In genomic region chr3:81490541-81491288, GRCh38 we compare ENCODE assay signal across 8 cellular contexts.
A peak's percentile ranks its signal among the peaks of the same experiment; 100 is the strongest.
DNase-seq lines count a peak whose midpoint lies in the region; ATAC-seq and TF ChIP-seq lines count a peak whose summit lies in the region.

No MANE protein-coding gene starts in this region.

- H4K12ac ChIP-seq in trophoblast cell (ENCODE audit: low read depth, low read length) = no peak overlapping the region

- WGBS in trophoblast cell (ENCODE audit: extremely low coverage, insufficient coverage, insufficient read length) = no CpG with 5 or more reads among the region's 7 CpGs

- no peaks in the 10 kb centered on the region for H3K79me1 ChIP-seq in trophoblast cell (ENCODE audit: low read length)

- H2BK5ac ChIP-seq in trophoblast cell (ENCODE audit: low read depth, low read length, poor library complexity) = no peak overlapping the region

- H3K4me3 ChIP-seq in GM06990 (replicated peaks; ENCODE audit: low read depth, low read length) = no peak overlapping the region
- H3K4me3 ChIP-seq in MG63 = no peak overlapping the region
- no peak overlapping the region for H3K4me3 ChIP-seq in SJCRH30
- no peak overlapping the region for H3K4me3 ChIP-seq in trophoblast cell (ENCODE audit: low read depth, low read length)
- no peak overlapping the region for H3K4me3 ChIP-seq in upper lobe of right lung

- intact Hi-C loops in upper lobe of right lung (cut with DNase I) = no loop called here

- H3K9ac ChIP-seq in trophoblast cell (ENCODE audit: low read length) = no peak overlapping the region

- H3K36me3 ChIP-seq in GM06990 (ENCODE audit: control insufficient read depth, insufficient read depth, low read length) (no peaks in the 10 kb centered on the region; the same call in 1 of the 2 replicates), MG63 (peaks cover 8% of the 10 kb centered on the region), SJCRH30 (no peaks in the 10 kb centered on the region), trophoblast cell (ENCODE audit: control insufficient read depth in 1 of 2, insufficient read depth in 2 of 2, low read length in 2 of 2) (no peaks in the 10 kb centered on the region), upper lobe of right lung (no peaks in the 10 kb centered on the region)

- H3K27ac ChIP-seq in SJCRH30 = no peak overlapping the region
- H3K27ac ChIP-seq in trophoblast cell (ENCODE audit: low read depth, low read length) = peak overlapping the region; percentile 36
- no peak overlapping the region for H3K27ac ChIP-seq in upper lobe of right lung

- no peak overlapping the region for H4K91ac ChIP-seq in trophoblast cell (ENCODE audit: low read depth, low read length)

- no peaks in the 10 kb centered on the region for H3K79me2 ChIP-seq in trophoblast cell (ENCODE audit: control insufficient read depth, insufficient read depth, low read length, poor library complexity)

- no peak overlapping the region for H3K4ac ChIP-seq in trophoblast cell (ENCODE audit: low read depth, low read length)

- no peak overlapping the region for H3K23ac ChIP-seq in trophoblast cell (ENCODE audit: low read length)

- H3K14ac ChIP-seq in trophoblast cell (ENCODE audit: low read length) = no peak overlapping the region

- no peak overlapping the region for H2AFZ ChIP-seq in trophoblast cell (ENCODE audit: insufficient read depth, low read length, poor library complexity)

- no peak overlapping the region for H2BK12ac ChIP-seq in trophoblast cell (ENCODE audit: low read length)

- TF ChIP-seq CTCF in GM06990 (IDR thresholded peaks at IDR 0.05; ENCODE audit: insufficient read depth, low read length, poor library complexity, severe bottlenecking) (peak; percentile 69), upper lobe of right lung (IDR thresholded peaks at IDR 0.05) (peak; percentile 82)

- H3K18ac ChIP-seq in trophoblast cell (ENCODE audit: low read length) = no peak overlapping the region

- DNase-seq in GM06990 (ENCODE audit: extremely low read depth, insufficient read length) = peak; percentile 9
- DNase-seq in HCEC 1CT = peak; percentile 75
- DNase-seq in MG63 = peak; percentile 49
- DNase-seq in SJCRH30 = peak; percentile 76 to 90
- peak; percentile 87 for DNase-seq in activated effector memory CD4-positive, alpha-beta T cell treated with anti-CD3 and anti-CD28 coated beads, Interleukin-2, amount 50 U/mL, for 16 hours
- peak; percentile 70 for DNase-seq in glomerular visceral epithelial cell (ENCODE audit: extremely low spot score)
- peak; percentile 89 to 98 for DNase-seq in trophoblast cell
- DNase-seq in upper lobe of right lung = peak; percentile 58

- H3K27me3 ChIP-seq in GM06990 (replicated peaks; ENCODE audit: control insufficient read depth, insufficient read depth, low read length) (no peaks in the 10 kb centered on the region), MG63 (no peaks in the 10 kb centered on the region), SJCRH30 (no peaks in the 10 kb centered on the region), trophoblast cell (ENCODE audit: insufficient read depth, low read length) (no peaks in the 10 kb centered on the region), upper lobe of right lung (no peaks in the 10 kb centered on the region)

- H4K8ac ChIP-seq in trophoblast cell (ENCODE audit: low read depth, low read length) = peak overlapping the region; percentile 17

- peak; percentile 98 for ATAC-seq in upper lobe of right lung

- no peak overlapping the region for H3K4me2 ChIP-seq in trophoblast cell (ENCODE audit: low read length)

- H3K4me1 ChIP-seq in SJCRH30 (no peaks in the 10 kb centered on the region), trophoblast cell (ENCODE audit: control insufficient read depth in 1 of 2, insufficient read depth in 2 of 2, low read length in 2 of 2) (peaks cover 2% of the 10 kb centered on the region in 2 experiments), upper lobe of right lung (peaks cover 8% of the 10 kb centered on the region)

- no peak overlapping the region for H2AK5ac ChIP-seq in trophoblast cell (ENCODE audit: low read length)

- H3K9me3 ChIP-seq in MG63 (peaks cover 3% of the 10 kb centered on the region; the same call in 1 of the 2 replicates), SJCRH30 (replicated peaks) (no peaks in the 10 kb centered on the region), trophoblast cell (ENCODE audit: insufficient read depth, low read depth, low read length) (no peaks in the 10 kb centered on the region), upper lobe of right lung (no peaks in the 10 kb centered on the region)

- no peak overlapping the region for H2BK120ac ChIP-seq in trophoblast cell (ENCODE audit: insufficient read depth, low read length, poor library complexity)

Comparison
In these comparisons a context has a peak if more than half of its experiments do, and no peak if none do; other contexts are left out.
1. DNase-seq: peak in every context shown above with its lines; median percentile 94 in trophoblast cell; 87 in activated effector memory CD4-positive, alpha-beta T cell treated with anti-CD3 and anti-CD28 coated beads, Interleukin-2, amount 50 U/mL, for 16 hours; 83 in SJCRH30; 75 in HCEC 1CT; 70 in glomerular visceral epithelial cell; 58 in upper lobe of right lung; 49 in MG63; 9 in GM06990.